ENCODE assay signal across 1 cellular context in genomic region chr1:41950820-41951219, GRCh38.
TF ChIP-seq lines count a peak whose summit lies in the region.

No MANE protein-coding gene starts in this region.

TF ChIP-seq in IMR-90, 13 proteins besides CTCF, POLR2A, EP300 and RAD21 (continued from another document):
- no peak for TF ChIP-seq MAZ (IDR thresholded peaks at IDR 0.05; ENCODE audit: borderline replicate concordance, low read depth, low read length)
- no peak for TF ChIP-seq MAFK (IDR thresholded peaks at IDR 0.05; ENCODE audit: low read depth, low read length)
